8 cellular contexts compared by ENCODE assay signal in the genomic region with DNA sequence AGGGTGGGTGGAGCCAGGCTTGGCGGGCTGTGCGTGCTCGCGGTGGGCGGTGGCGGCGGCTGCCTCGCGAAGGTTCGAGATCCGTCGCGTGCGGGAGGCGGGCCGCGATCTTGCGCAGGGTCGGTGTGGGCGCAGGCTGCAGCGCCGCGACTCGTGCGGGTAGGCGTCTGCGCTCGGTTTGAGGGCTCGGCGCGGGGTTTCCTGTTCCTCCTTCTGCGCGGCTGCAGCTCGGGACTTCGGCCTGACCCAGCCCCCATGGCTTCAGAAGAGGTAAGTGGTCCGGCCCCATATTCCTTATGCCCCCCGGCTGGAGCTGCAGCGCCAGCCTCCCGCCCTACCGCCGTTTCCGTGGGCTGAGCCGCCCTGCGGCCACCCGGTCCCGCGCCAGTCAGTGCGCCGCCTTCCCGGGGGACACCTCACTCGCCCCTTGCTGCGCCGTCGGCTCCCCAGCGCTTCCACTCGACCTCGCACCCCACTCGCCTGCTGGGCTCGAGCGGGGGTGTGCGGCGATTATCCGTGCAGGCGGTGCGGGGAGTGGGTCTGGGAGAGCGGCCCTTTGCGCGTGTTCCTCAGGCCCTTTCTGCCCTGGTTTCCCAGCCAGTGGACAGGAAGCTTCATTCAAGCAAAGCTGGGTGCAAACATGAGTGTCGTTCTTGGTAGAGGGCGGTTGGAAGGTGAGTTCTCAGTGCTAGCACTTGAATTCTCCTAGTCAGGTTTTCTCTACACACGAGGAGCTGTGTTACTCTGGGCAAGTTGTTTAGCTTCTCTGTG. TPM values are rescaled to one million over a fixed set of nuclear protein-coding genes. Genes with fewer than 3 reads are reported as not detected.
DNase-seq lines count a peak whose midpoint lies in the region; ATAC-seq and TF ChIP-seq lines count a peak whose summit lies in the region.

Gene CACYBP, plus strand, starts transcription at position 22 of the 771 bp plus-strand sequence. Its CDS starts 234 bp downstream, at position 256.

- no peaks in the 10 kb centered on the region for H3K9me3 Mint-ChIP-seq in activated T-helper 17 cell treated with anti-CD3 and anti-CD28 coated beads, Interleukin-2, amount 50 U/mL, for 72 hours
- peaks cover 4% of the 10 kb centered on the region for H3K9me3 Mint-ChIP-seq in glutamatergic neuron (ENCODE audit: unreplicated experiment)

- peak within 1 kb of the TSS; percentile 89 for H3K4me3 ChIP-seq in osteoblast (ENCODE audit: insufficient read depth, low read length)

- no peak for TF ChIP-seq CTCF in glutamatergic neuron (IDR thresholded peaks at IDR 0.05; ENCODE audit: partially characterized antibody, unreplicated experiment)
- TF ChIP-seq CTCF in osteoblast (IDR thresholded peaks at IDR 0.05; ENCODE audit: extremely low read depth, low read depth, low read length): no peak

- peaks cover 2% of the 10 kb centered on the region for H3K36me3 ChIP-seq in osteoblast (ENCODE audit: insufficient read depth, low read length)

- no peaks in the 10 kb centered on the region for H3K27me3 ChIP-seq in osteoblast (ENCODE audit: insufficient read depth, low read length)

- peaks cover 52% of the 10 kb centered on the region for H3K79me2 ChIP-seq in osteoblast (ENCODE audit: insufficient read depth, low read length)

- H3K27ac ChIP-seq in osteoblast (ENCODE audit: low read depth, low read length): peak within 1 kb of the TSS; percentile 98

- no peak within 1 kb of the TSS for H3K4me3 Mint-ChIP-seq in activated T-helper 17 cell treated with anti-CD3 and anti-CD28 coated beads, Interleukin-2, amount 50 U/mL, for 72 hours
- peak within 1 kb of the TSS; percentile 86 for H3K4me3 Mint-ChIP-seq in glutamatergic neuron (ENCODE audit: unreplicated experiment)

- peak within 1 kb of the TSS; percentile 98 for H3K4me2 ChIP-seq in osteoblast (ENCODE audit: insufficient read depth, low read length)

- DNase-seq in NCI-H748 (lab: John Stamatoyannopoulos, UW; ENCODE audit: unreplicated experiment) (peak; percentile 49), NCI-H748 treated with DMSO at 0.1 percent for 48 hours (lab: John Stamatoyannopoulos, UW) (no peak), NCI-H82 treated with DMSO at 0.1 percent for 48 hours (lab: John Stamatoyannopoulos, UW; ENCODE audit: unreplicated experiment) (peak; percentile 34), glutamatergic neuron (peak; percentile 60), osteoblast (ENCODE audit: insufficient read length, low spot score, missing footprints) (peak; percentile 80), NCI-H2029 (lab: John Stamatoyannopoulos, UW) (no peak)

- H4K20me1 ChIP-seq in osteoblast (ENCODE audit: insufficient read depth, low read length): peaks cover 2% of the 10 kb centered on the region

- no peaks in the 10 kb centered on the region for H3K27me3 Mint-ChIP-seq in activated T-helper 17 cell treated with anti-CD3 and anti-CD28 coated beads, Interleukin-2, amount 50 U/mL, for 72 hours
- peaks cover 7% of the 10 kb centered on the region for H3K27me3 Mint-ChIP-seq in glutamatergic neuron (ENCODE audit: unreplicated experiment)

- H3K4me1 Mint-ChIP-seq in activated T-helper 17 cell treated with anti-CD3 and anti-CD28 coated beads, Interleukin-2, amount 50 U/mL, for 72 hours: peaks cover 27% of the 10 kb centered on the region
- H3K4me1 Mint-ChIP-seq in glutamatergic neuron (ENCODE audit: low read depth, unreplicated experiment): peaks cover 13% of the 10 kb centered on the region

- H3K4me1 ChIP-seq in osteoblast (ENCODE audit: insufficient read depth, low read length): peaks cover 27% of the 10 kb centered on the region

- peak within 1 kb of the TSS; percentile 92 for H2AFZ ChIP-seq in osteoblast (ENCODE audit: low read length)

- H3K36me3 Mint-ChIP-seq in activated T-helper 17 cell treated with anti-CD3 and anti-CD28 coated beads, Interleukin-2, amount 50 U/mL, for 72 hours (ENCODE audit: low read depth): peaks cover 63% of the 10 kb centered on the region
- no peaks in the 10 kb centered on the region for H3K36me3 Mint-ChIP-seq in glutamatergic neuron (ENCODE audit: unreplicated experiment)

- peak; percentile 0 for ATAC-seq in HG02759 (IDR thresholded peaks at IDR 0.05; ENCODE audit: unreplicated experiment)
- peak; percentile 2 for ATAC-seq in activated T-helper 17 cell treated with anti-CD3 and anti-CD28 coated beads, Interleukin-2, amount 50 U/mL, for 72 hours (replicated peaks)

- no peak within 1 kb of the TSS for H3K27ac Mint-ChIP-seq in activated T-helper 17 cell treated with anti-CD3 and anti-CD28 coated beads, Interleukin-2, amount 50 U/mL, for 72 hours
- H3K27ac Mint-ChIP-seq in glutamatergic neuron (ENCODE audit: unreplicated experiment): peak within 1 kb of the TSS; percentile 56

- H3K9me3 ChIP-seq in osteoblast (ENCODE audit: low read depth, low read length): no peaks in the 10 kb centered on the region

RNA-seq across cellular contexts. Expression of gene CACYBP, which starts in this region (rescaled TPM):
- total RNA-seq in activated T-helper 17 cell treated with anti-CD3 and anti-CD28 coated beads, Interleukin-2, amount 50 U/mL, for 72 hours: 100 to 1,000 TPM; 289 to 427 TPM
- total RNA-seq in glutamatergic neuron (ENCODE audit: unreplicated experiment) (88.7 TPM), osteoblast (71.7 and 150 TPM in 2 replicates)

Comparison
In these comparisons a context has a peak if more than half of its experiments do, and no peak if none do; other contexts are left out.
1. DNase-seq: peak in NCI-H748 (single experiment), NCI-H82 treated with DMSO at 0.1 percent for 48 hours (single experiment), glutamatergic neuron (single experiment) and osteoblast (single experiment); none in NCI-H748 treated with DMSO at 0.1 percent for 48 hours (single experiment) and NCI-H2029 (single experiment).